ENCODE assay signal across 1 cellular context in genomic region chr2:231457101-231457500, GRCh38.
TF ChIP-seq lines count a peak whose summit lies in the region.

No MANE protein-coding gene starts in this region.

TF ChIP-seq in IMR-90, 13 proteins besides CTCF, POLR2A, EP300 and RAD21:
- TF ChIP-seq CEBPB (IDR thresholded peaks at IDR 0.05; ENCODE audit: low read depth, low read length) (peak; percentile 55), NFE2L2 (IDR thresholded peaks at IDR 0.05; ENCODE audit: low read depth, low read length) (no peak), RCOR1 (IDR thresholded peaks at IDR 0.05; ENCODE audit: insufficient replicate concordance, low read length) (no peak), SMC3 (IDR thresholded peaks at IDR 0.05; ENCODE audit: low read depth, low read length) (no peak), MXI1 (IDR thresholded peaks at IDR 0.05; ENCODE audit: borderline replicate concordance, low read depth, low read length) (no peak), MAFK (IDR thresholded peaks at IDR 0.05; ENCODE audit: low read depth, low read length) (no peak), FOS (IDR thresholded peaks at IDR 0.05; ENCODE audit: low read depth, low read length) (no peak), RFX5 (IDR thresholded peaks at IDR 0.05; ENCODE audit: low read depth, low read length) (no peak)
- TF ChIP-seq, protein P1, sequence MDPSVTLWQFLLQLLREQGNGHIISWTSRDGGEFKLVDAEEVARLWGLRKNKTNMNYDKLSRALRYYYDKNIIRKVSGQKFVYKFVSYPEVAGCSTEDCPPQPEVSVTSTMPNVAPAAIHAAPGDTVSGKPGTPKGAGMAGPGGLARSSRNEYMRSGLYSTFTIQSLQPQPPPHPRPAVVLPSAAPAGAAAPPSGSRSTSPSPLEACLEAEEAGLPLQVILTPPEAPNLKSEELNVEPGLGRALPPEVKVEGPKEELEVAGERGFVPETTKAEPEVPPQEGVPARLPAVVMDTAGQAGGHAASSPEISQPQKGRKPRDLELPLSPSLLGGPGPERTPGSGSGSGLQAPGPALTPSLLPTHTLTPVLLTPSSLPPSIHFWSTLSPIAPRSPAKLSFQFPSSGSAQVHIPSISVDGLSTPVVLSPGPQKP (IDR thresholded peaks at IDR 0.05; ENCODE audit: borderline replicate concordance, low read depth, low read length): no peak
